Comparison of ENCODE assay signal across 21 cellular contexts in the genomic region with DNA sequence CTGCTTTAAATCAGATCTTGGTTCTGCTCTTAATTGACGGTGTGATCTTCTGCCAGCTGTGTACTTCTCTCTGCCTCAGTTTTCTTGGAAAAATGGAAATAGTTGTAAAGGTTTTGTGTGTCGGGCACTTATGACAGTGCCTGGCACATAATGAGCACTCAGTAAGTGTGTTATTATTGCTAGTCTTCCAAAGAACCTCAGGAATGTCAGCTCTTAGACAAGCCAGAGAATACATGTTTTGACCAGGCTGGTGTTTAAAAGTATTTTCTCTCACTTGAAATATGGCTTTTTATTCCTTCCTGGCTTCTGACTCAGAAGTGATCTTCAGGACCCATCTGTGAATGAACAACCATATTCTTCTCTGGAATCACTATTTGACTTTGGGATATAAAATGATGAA.
A peak's percentile ranks its signal among the peaks of the same experiment; 100 is the strongest.
DNase-seq lines count a peak whose midpoint lies in the region; ATAC-seq and TF ChIP-seq lines count a peak whose summit lies in the region.
"Had no signal": no experiment of that assay in that cellular context is flagged by ENCODE, and none has a peak within 500 bp of the region (broad histone marks: within the 10 kb centered on the region; RNA-seq: fewer than 3 reads in every experiment).

No MANE protein-coding gene starts in this region.

- H2BK5ac ChIP-seq in mesenchymal stem cell (ENCODE audit: low read depth, low read length, poor library complexity, severe bottlenecking) = no peak overlapping the region

- H4K8ac ChIP-seq in mesenchymal stem cell (ENCODE audit: low read length) = no peak overlapping the region

- H3K36me3 Mint-ChIP-seq in HFFc6 (ENCODE audit: low read depth) = no peaks in the 10 kb centered on the region
- no peaks in the 10 kb centered on the region for H3K36me3 Mint-ChIP-seq in activated CD8-positive, alpha-beta T cell treated with anti-CD3 and anti-CD28 coated beads, Interleukin-2, amount 10 ng/mL, durations not matched to agents 7 days and 5 days (ENCODE audit: low read depth)
- H3K36me3 Mint-ChIP-seq: CD14-positive monocyte; CD8-positive, alpha-beta memory T cell had no signal

- no peak for TF ChIP-seq CTCF in AG10803 (conservative IDR thresholded peaks at IDR 0.05; ENCODE audit: low read length)
- no peak for TF ChIP-seq CTCF in HFFc6 (IDR thresholded peaks at IDR 0.05)

- no peak overlapping the region for H2BK120ac ChIP-seq in mesenchymal stem cell (ENCODE audit: low read depth, low read length)

- peaks cover 2% of the 10 kb centered on the region for H3K27me3 Mint-ChIP-seq in HFFc6 (ENCODE audit: insufficient read depth)
- peaks cover 9% of the 10 kb centered on the region for H3K27me3 Mint-ChIP-seq in activated CD8-positive, alpha-beta T cell treated with anti-CD3 and anti-CD28 coated beads, Interleukin-2, amount 10 ng/mL, durations not matched to agents 7 days and 5 days (ENCODE audit: low read depth)

- H3K4me1 Mint-ChIP-seq in HFFc6 (ENCODE audit: low read depth) = peaks cover 20% of the 10 kb centered on the region
- H3K4me1 Mint-ChIP-seq in activated CD8-positive, alpha-beta T cell treated with anti-CD3 and anti-CD28 coated beads, Interleukin-2, amount 10 ng/mL, durations not matched to agents 7 days and 5 days (ENCODE audit: low read depth) = no peaks in the 10 kb centered on the region
- H3K4me1 Mint-ChIP-seq: CD14-positive monocyte; CD8-positive, alpha-beta memory T cell had no signal

- 79% methylated on average over 2 of the region's 2 CpGs for WGBS in mesenchymal stem cell

- H3K4me3 ChIP-seq in AG10803 (ENCODE audit: low read length) (no peak overlapping the region), mesenchymal stem cell (ENCODE audit: insufficient read depth in 1 of 2, low read depth in 1 of 2, low read length in 2 of 2) (no peak overlapping the region)
- H3K4me3 ChIP-seq: BLaER1 treated with 17β-estradiol and CSF1 and Interleukin-3, amounts not matched to agents 10 nM and 100 nM; GM23338 had no signal

- peaks cover 0 to 3% of the 10 kb centered on the region in 2 experiments for H3K27me3 ChIP-seq in mesenchymal stem cell (ENCODE audit: control insufficient read depth in 1 of 2, insufficient read depth in 1 of 2, low read length in 2 of 2)
- H3K27me3 ChIP-seq: BLaER1 treated with 17β-estradiol and CSF1 and Interleukin-3, amounts not matched to agents 10 nM and 100 nM had no signal

- peak overlapping the region; percentile 42 for H3K27ac ChIP-seq in mesenchymal stem cell (ENCODE audit: low read length, poor library complexity, severe bottlenecking)
- H3K27ac ChIP-seq: 22Rv1; BLaER1 treated with 17β-estradiol and CSF1 and Interleukin-3, amounts not matched to agents 10 nM and 100 nM had no signal

- no peak overlapping the region for H2AFZ ChIP-seq in mesenchymal stem cell (ENCODE audit: low read depth, low read length)
- H2AFZ ChIP-seq: GM23338 had no signal

- DNase-seq in AG10803 (ENCODE audit: low read depth) (peak; percentile 49), HFFc6 (peak; percentile 45), astrocyte of the hippocampus (ENCODE audit: low read depth, low spot score) (peak; percentile 18), mesenchymal stem cell (no peak), NCI-H69 (lab: John Stamatoyannopoulos, UW) (no peak), NCI-H446 (lab: John Stamatoyannopoulos, UW) (no peak)
- DNase-seq in activated CD8-positive, alpha-beta T cell treated with anti-CD3 and anti-CD28 coated beads, Interleukin-2, amount 10 ng/mL, durations not matched to agents 7 days and 5 days = no peak
- DNase-seq: AML-193; BE2C; CD4-positive, alpha-beta T cell; CD8-positive, alpha-beta memory T cell; DMS153; DMS79; GF-D8; H9 had no signal

- H3K4ac ChIP-seq in mesenchymal stem cell (ENCODE audit: low read depth in 1 of 2, low read length in 2 of 2) = no peak overlapping the region

- H3K36me3 ChIP-seq in mesenchymal stem cell (ENCODE audit: control insufficient read depth in 1 of 2, insufficient read depth in 2 of 2, low read depth in 1 of 2, low read length in 2 of 2) = no peaks in the 10 kb centered on the region
- H3K36me3 ChIP-seq: BE2C; BLaER1 treated with 17β-estradiol and CSF1 and Interleukin-3, amounts not matched to agents 10 nM and 100 nM had no signal

- peaks cover 2% of the 10 kb centered on the region for H3K79me1 ChIP-seq in mesenchymal stem cell (replicated peaks; ENCODE audit: low read length, poor library complexity, severe bottlenecking)

- H3K18ac ChIP-seq in mesenchymal stem cell (ENCODE audit: low read depth in 1 of 2, low read length in 2 of 2) = no peak overlapping the region

- H3K4me3 Mint-ChIP-seq in HFFc6 = no peak overlapping the region
- H3K4me3 Mint-ChIP-seq in activated CD8-positive, alpha-beta T cell treated with anti-CD3 and anti-CD28 coated beads, Interleukin-2, amount 10 ng/mL, durations not matched to agents 7 days and 5 days = no peak overlapping the region
- H3K4me3 Mint-ChIP-seq: CD14-positive monocyte; CD4-positive, alpha-beta T cell; CD8-positive, alpha-beta memory T cell; GM23338; H9 had no signal

- H3K14ac ChIP-seq in mesenchymal stem cell (ENCODE audit: low read length in 2 of 2) = no peak overlapping the region

- no peak overlapping the region for H2BK12ac ChIP-seq in mesenchymal stem cell (ENCODE audit: low read length in 2 of 2)

- no peak overlapping the region for H2AK5ac ChIP-seq in mesenchymal stem cell (ENCODE audit: low read length, severe bottlenecking)

- no peak overlapping the region for H2BK15ac ChIP-seq in mesenchymal stem cell (ENCODE audit: low read depth, poor library complexity, severe bottlenecking)

- CTCF ChIA-PET in activated CD8-positive, alpha-beta T cell treated with anti-CD3 and anti-CD28 coated beads, Interleukin-2, amount 10 ng/mL, durations not matched to agents 7 days and 5 days (lab: Charles Lee) = no interaction called here

- H3K4me2 ChIP-seq in mesenchymal stem cell (ENCODE audit: low read length, poor library complexity, severe bottlenecking) = peak overlapping the region; percentile 5
- H3K4me2 ChIP-seq: BLaER1 treated with 17β-estradiol and CSF1 and Interleukin-3, amounts not matched to agents 10 nM and 100 nM; GM23338 had no signal

- H3K9me3 Mint-ChIP-seq in HFFc6 = no peaks in the 10 kb centered on the region
- no peaks in the 10 kb centered on the region for H3K9me3 Mint-ChIP-seq in activated CD8-positive, alpha-beta T cell treated with anti-CD3 and anti-CD28 coated beads, Interleukin-2, amount 10 ng/mL, durations not matched to agents 7 days and 5 days (ENCODE audit: insufficient read depth)
- H3K9me3 Mint-ChIP-seq: CD4-positive, alpha-beta T cell; GM23338; H9 had no signal

- no peak overlapping the region for H3K9ac ChIP-seq in mesenchymal stem cell (ENCODE audit: low read length)
- H3K9ac ChIP-seq: BLaER1 treated with 17β-estradiol and CSF1 and Interleukin-3, amounts not matched to agents 10 nM and 100 nM had no signal

- no peaks in the 10 kb centered on the region for H3K9me3 ChIP-seq in mesenchymal stem cell (ENCODE audit: control insufficient read depth, low read length)
- H3K9me3 ChIP-seq: BE2C; BLaER1 treated with 17β-estradiol and CSF1 and Interleukin-3, amounts not matched to agents 10 nM and 100 nM had no signal

- no peak overlapping the region for H4K91ac ChIP-seq in mesenchymal stem cell (ENCODE audit: low read length)

- peaks cover 3% of the 10 kb centered on the region for H3K4me1 ChIP-seq in mesenchymal stem cell (ENCODE audit: control insufficient read depth, insufficient read depth, low read depth, low read length)
- H3K4me1 ChIP-seq: BE2C had no signal

- H3K27ac Mint-ChIP-seq in HFFc6 = no peak overlapping the region
- H3K27ac Mint-ChIP-seq in activated CD8-positive, alpha-beta T cell treated with anti-CD3 and anti-CD28 coated beads, Interleukin-2, amount 10 ng/mL, durations not matched to agents 7 days and 5 days = no peak overlapping the region
- H3K27ac Mint-ChIP-seq: CD14-positive monocyte; CD4-positive, alpha-beta T cell; CD8-positive, alpha-beta memory T cell; GM23338; H9 had no signal

- H3K23ac ChIP-seq in mesenchymal stem cell (ENCODE audit: low read length in 2 of 2) = no peak overlapping the region

- ATAC-seq in activated CD8-positive, alpha-beta T cell treated with anti-CD3 and anti-CD28 coated beads, Interleukin-2, amount 10 ng/mL, durations not matched to agents 7 days and 5 days = no peak
- ATAC-seq in HG03378 (IDR thresholded peaks at IDR 0.05; ENCODE audit: unreplicated experiment) = no peak
- ATAC-seq: GM23338, HCT116 had no signal

- POLR2A ChIA-PET in activated CD8-positive, alpha-beta T cell treated with anti-CD3 and anti-CD28 coated beads, Interleukin-2, amount 10 ng/mL, durations not matched to agents 7 days and 5 days (lab: Charles Lee) = no interaction called here

Comparison
In these comparisons a context has a peak if more than half of its experiments do, and no peak if none do; other contexts are left out.
1. DNase-seq: peak in AG10803 (single experiment), HFFc6 (single experiment) and astrocyte of the hippocampus (single experiment); none in mesenchymal stem cell (single experiment), activated CD8-positive, alpha-beta T cell treated with anti-CD3 and anti-CD28 coated beads, Interleukin-2, amount 10 ng/mL, durations not matched to agents 7 days and 5 days (single experiment), NCI-H69 (single experiment) and NCI-H446 (0 of 2).